Comparison of ENCODE assay signal across 28 cellular contexts in genomic region chr11:54930930-54931329, GRCh38.
"Had no signal": no experiment of that assay in that cellular context is flagged by ENCODE, and none has a peak within 500 bp of the region (broad histone marks: within the 10 kb centered on the region; RNA-seq: fewer than 3 reads in every experiment).

No MANE protein-coding gene starts in this region.

- H3K4me3 Mint-ChIP-seq: naive thymus-derived CD4-positive, alpha-beta T cell; natural killer cell treated with Interleukin-12 subunit alpha and Interleukin-12 subunit beta and Interleukin-15 and Interleukin-18, amount 100 ng/mL, for 72 hours; stimulated activated effector memory CD8-positive, alpha-beta T cell treated with anti-CD3 and anti-CD28 coated beads, Interleukin-12 subunit alpha, Interleukin-12 subunit beta, amount 100 ng/mL, for 72 hours; stimulated activated naive CD8-positive, alpha-beta T cell treated with anti-CD3 and anti-CD28 coated beads, Interleukin-15, Interleukin-2, amounts not matched to agents 100 ng/mL and 50 ng/mL, for 24 hours had no signal

- DNase-seq: heart right ventricle; islet precursor cell; kidney glomerular epithelial cell; left cardiac atrium; midbrain; mucosa of descending colon; naive thymus-derived CD4-positive, alpha-beta T cell; nucleus accumbens; pancreas; posterior cingulate gyrus; psoas muscle; small intestine; spleen; stimulated activated CD4-positive, alpha-beta T cell treated with anti-CD3 and anti-CD28 coated beads, Interleukin-4, amount 100 ng/mL, for 24 hours; stimulated activated naive CD4-positive, alpha-beta T cell; trophoblast cell; upper lobe of right lung had no signal

- H3K4me1 Mint-ChIP-seq: naive thymus-derived CD4-positive, alpha-beta T cell; stimulated activated effector memory CD8-positive, alpha-beta T cell treated with anti-CD3 and anti-CD28 coated beads, Interleukin-12 subunit alpha, Interleukin-12 subunit beta, amount 100 ng/mL, for 72 hours had no signal

- FAIRE-seq: pancreas, small intestine, urothelium cell line had no signal

- ATAC-seq: heart right ventricle; left cardiac atrium; left lobe of liver; mucosa of descending colon; naive thymus-derived CD4-positive, alpha-beta T cell; natural killer cell treated with Interleukin-12 subunit alpha and Interleukin-12 subunit beta and Interleukin-15 and Interleukin-18, amount 100 ng/mL, for 72 hours; pancreas; psoas muscle; sciatic nerve; stimulated activated effector memory CD8-positive, alpha-beta T cell treated with anti-CD3 and anti-CD28 coated beads, Interleukin-12 subunit alpha, Interleukin-12 subunit beta, amount 100 ng/mL, for 72 hours; upper lobe of right lung had no signal

- H3K27ac ChIP-seq: heart right ventricle, hepatocyte, pancreas, psoas muscle, spleen, suprapubic skin, thoracic aorta, tibial artery, upper lobe of right lung had no signal

- H3K27me3 ChIP-seq: heart right ventricle, hepatocyte, pancreas, spleen, suprapubic skin, tibial artery, upper lobe of right lung had no signal

- H3K36me3 Mint-ChIP-seq: stimulated activated effector memory CD8-positive, alpha-beta T cell treated with anti-CD3 and anti-CD28 coated beads, Interleukin-12 subunit alpha, Interleukin-12 subunit beta, amount 100 ng/mL, for 72 hours had no signal

- H3K36me3 ChIP-seq: heart right ventricle, pancreas, spleen, suprapubic skin, thoracic aorta, upper lobe of right lung had no signal

- H3K27me3 Mint-ChIP-seq: naive thymus-derived CD4-positive, alpha-beta T cell; natural killer cell treated with Interleukin-12 subunit alpha and Interleukin-12 subunit beta and Interleukin-15 and Interleukin-18, amount 100 ng/mL, for 72 hours; stimulated activated naive CD8-positive, alpha-beta T cell treated with anti-CD3 and anti-CD28 coated beads, Interleukin-15, Interleukin-2, amounts not matched to agents 100 ng/mL and 50 ng/mL, for 24 hours had no signal

- H3K4me3 ChIP-seq: heart right ventricle, hepatocyte, lung, mucosa of descending colon, pancreas, psoas muscle, spleen, suprapubic skin, thoracic aorta, tibial artery, upper lobe of right lung had no signal

- H3K4me1 ChIP-seq: heart right ventricle, pancreas, psoas muscle, spleen, suprapubic skin, tibial artery, upper lobe of right lung had no signal
